1 cellular context compared by ENCODE assay signal in the genomic region with DNA sequence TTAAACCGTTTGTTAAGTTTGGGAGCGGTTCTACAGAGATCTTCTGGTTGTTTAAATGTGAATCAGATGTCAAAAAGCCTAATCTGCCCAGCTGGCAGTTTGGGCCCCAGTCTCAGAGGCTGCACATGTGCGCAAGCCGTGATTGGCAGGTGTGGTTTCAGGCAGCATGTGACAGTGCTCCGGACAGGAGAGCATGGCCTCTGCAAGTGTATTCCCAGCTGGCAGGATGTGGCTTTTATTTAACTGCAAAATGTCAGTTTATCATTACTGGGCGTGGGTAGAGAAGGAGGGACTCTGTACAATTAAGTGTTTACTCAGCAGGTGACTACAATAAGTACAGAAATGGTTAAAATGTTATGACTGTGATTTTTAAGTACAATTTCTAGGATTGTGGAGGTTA.
A peak's percentile ranks its signal among the peaks of the same experiment; 100 is the strongest.
TF ChIP-seq lines count a peak whose summit lies in the region.

No MANE protein-coding gene starts in this region.

TF ChIP-seq in GM12878, 131 proteins besides CTCF, POLR2A, EP300 and RAD21 (continued from another document and continues in another):
- TF ChIP-seq, protein P1, sequence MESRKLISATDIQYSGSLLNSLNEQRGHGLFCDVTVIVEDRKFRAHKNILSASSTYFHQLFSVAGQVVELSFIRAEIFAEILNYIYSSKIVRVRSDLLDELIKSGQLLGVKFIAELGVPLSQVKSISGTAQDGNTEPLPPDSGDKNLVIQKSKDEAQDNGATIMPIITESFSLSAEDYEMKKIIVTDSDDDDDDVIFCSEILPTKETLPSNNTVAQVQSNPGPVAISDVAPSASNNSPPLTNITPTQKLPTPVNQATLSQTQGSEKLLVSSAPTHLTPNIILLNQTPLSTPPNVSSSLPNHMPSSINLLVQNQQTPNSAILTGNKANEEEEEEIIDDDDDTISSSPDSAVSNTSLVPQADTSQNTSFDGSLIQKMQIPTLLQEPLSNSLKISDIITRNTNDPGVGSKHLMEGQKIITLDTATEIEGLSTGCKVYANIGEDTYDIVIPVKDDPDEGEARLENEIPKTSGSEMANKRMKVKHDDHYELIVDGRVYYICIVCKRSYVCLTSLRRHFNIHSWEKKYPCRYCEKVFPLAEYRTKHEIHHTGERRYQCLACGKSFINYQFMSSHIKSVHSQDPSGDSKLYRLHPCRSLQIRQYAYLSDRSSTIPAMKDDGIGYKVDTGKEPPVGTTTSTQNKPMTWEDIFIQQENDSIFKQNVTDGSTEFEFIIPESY (IDR thresholded peaks at IDR 0.05): no peak
- TF ChIP-seq ZZZ3 (IDR thresholded peaks at IDR 0.05; ENCODE audit: control insufficient read depth, insufficient read length, low read depth) (no peak), RB1 (IDR thresholded peaks at IDR 0.05; ENCODE audit: borderline replicate concordance) (no peak), KDM1A (IDR thresholded peaks at IDR 0.05; ENCODE audit: borderline replicate concordance) (no peak), CHD2 (IDR thresholded peaks at IDR 0.05; ENCODE audit: borderline replicate concordance, low read depth, low read length) (peak; percentile 23; the same call in 1 of the 2 replicates), NR2F1 (conservative IDR thresholded peaks at IDR 0.05) (0 out of 2 replicates have a peak, but pooled peaks have one; percentile 42), ZBED1 (IDR thresholded peaks at IDR 0.05; ENCODE audit: borderline replicate concordance) (0 out of 2 replicates have a peak, but pooled peaks have one; percentile 47), ATF7 (IDR thresholded peaks at IDR 0.05; ENCODE audit: low read depth) (peak; percentile 17; the same call in 1 of the 2 replicates), CHD1 (IDR thresholded peaks at IDR 0.05; ENCODE audit: low read depth, low read length) (no peak), DPF2 (IDR thresholded peaks at IDR 0.05) (peak; percentile 63; the same call in 1 of the 2 replicates), IKZF1 (conservative IDR thresholded peaks at IDR 0.05) (peak; percentile 67; the same call in 1 of the 2 replicates), CBFB (IDR thresholded peaks at IDR 0.05; ENCODE audit: low read depth) (0 out of 2 replicates have a peak, but pooled peaks have one; percentile 30), ZNF207 (IDR thresholded peaks at IDR 0.05; ENCODE audit: borderline replicate concordance) (no peak), GATAD2B (conservative IDR thresholded peaks at IDR 0.05; ENCODE audit: low read depth) (no peak), EZH2 (IDR thresholded peaks at IDR 0.05; ENCODE audit: borderline replicate concordance, control insufficient read depth, low read depth, low read length) (no peak), TBL1XR1 (IDR thresholded peaks at IDR 0.05; ENCODE audit: low read depth, low read length) (no peak), IKZF2 (IDR thresholded peaks at IDR 0.05) (peak; percentile 66 to 73; a peak in 2 of 4 replicates), LARP7 (IDR thresholded peaks at IDR 0.05) (no peak), BCL11A (IDR thresholded peaks at IDR 0.05; ENCODE audit: low read depth, low read length) (no peak), BMI1 (IDR thresholded peaks at IDR 0.05; ENCODE audit: borderline replicate concordance) (no peak), BHLHE40 (IDR thresholded peaks at IDR 0.05; ENCODE audit: borderline replicate concordance in 1 of 2, low read depth in 2 of 2, low read length in 1 of 2) (peak; percentile 88 to 94), RFX5 (IDR thresholded peaks at IDR 0.05; ENCODE audit: low read depth, low read length) (no peak), ZNF24 (IDR thresholded peaks at IDR 0.05) (no peak), SP1 (IDR thresholded peaks at IDR 0.05; ENCODE audit: low read depth, low read length) (no peak)
- TF ChIP-seq, protein P2, sequence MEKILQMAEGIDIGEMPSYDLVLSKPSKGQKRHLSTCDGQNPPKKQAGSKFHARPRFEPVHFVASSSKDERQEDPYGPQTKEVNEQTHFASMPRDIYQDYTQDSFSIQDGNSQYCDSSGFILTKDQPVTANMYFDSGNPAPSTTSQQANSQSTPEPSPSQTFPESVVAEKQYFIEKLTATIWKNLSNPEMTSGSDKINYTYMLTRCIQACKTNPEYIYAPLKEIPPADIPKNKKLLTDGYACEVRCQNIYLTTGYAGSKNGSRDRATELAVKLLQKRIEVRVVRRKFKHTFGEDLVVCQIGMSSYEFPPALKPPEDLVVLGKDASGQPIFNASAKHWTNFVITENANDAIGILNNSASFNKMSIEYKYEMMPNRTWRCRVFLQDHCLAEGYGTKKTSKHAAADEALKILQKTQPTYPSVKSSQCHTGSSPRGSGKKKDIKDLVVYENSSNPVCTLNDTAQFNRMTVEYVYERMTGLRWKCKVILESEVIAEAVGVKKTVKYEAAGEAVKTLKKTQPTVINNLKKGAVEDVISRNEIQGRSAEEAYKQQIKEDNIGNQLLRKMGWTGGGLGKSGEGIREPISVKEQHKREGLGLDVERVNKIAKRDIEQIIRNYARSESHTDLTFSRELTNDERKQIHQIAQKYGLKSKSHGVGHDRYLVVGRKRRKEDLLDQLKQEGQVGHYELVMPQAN (conservative IDR thresholded peaks at IDR 0.05): no peak
- TF ChIP-seq, protein P3, sequence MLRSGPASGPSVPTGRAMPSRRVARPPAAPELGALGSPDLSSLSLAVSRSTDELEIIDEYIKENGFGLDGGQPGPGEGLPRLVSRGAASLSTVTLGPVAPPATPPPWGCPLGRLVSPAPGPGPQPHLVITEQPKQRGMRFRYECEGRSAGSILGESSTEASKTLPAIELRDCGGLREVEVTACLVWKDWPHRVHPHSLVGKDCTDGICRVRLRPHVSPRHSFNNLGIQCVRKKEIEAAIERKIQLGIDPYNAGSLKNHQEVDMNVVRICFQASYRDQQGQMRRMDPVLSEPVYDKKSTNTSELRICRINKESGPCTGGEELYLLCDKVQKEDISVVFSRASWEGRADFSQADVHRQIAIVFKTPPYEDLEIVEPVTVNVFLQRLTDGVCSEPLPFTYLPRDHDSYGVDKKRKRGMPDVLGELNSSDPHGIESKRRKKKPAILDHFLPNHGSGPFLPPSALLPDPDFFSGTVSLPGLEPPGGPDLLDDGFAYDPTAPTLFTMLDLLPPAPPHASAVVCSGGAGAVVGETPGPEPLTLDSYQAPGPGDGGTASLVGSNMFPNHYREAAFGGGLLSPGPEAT (IDR thresholded peaks at IDR 0.05; ENCODE audit: low read depth): peak; percentile 31; the same call in 1 of the 2 replicates
- TF ChIP-seq, protein P4, sequence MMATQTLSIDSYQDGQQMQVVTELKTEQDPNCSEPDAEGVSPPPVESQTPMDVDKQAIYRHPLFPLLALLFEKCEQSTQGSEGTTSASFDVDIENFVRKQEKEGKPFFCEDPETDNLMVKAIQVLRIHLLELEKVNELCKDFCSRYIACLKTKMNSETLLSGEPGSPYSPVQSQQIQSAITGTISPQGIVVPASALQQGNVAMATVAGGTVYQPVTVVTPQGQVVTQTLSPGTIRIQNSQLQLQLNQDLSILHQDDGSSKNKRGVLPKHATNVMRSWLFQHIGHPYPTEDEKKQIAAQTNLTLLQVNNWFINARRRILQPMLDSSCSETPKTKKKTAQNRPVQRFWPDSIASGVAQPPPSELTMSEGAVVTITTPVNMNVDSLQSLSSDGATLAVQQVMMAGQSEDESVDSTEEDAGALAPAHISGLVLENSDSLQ (IDR thresholded peaks at IDR 0.05): peak; percentile 94
- TF ChIP-seq, protein P5, sequence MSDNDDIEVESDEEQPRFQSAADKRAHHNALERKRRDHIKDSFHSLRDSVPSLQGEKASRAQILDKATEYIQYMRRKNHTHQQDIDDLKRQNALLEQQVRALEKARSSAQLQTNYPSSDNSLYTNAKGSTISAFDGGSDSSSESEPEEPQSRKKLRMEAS (IDR thresholded peaks at IDR 0.05; ENCODE audit: low read depth, low read length): peak; percentile 62; the same call in 1 of the 2 replicates
- TF ChIP-seq, protein P6, sequence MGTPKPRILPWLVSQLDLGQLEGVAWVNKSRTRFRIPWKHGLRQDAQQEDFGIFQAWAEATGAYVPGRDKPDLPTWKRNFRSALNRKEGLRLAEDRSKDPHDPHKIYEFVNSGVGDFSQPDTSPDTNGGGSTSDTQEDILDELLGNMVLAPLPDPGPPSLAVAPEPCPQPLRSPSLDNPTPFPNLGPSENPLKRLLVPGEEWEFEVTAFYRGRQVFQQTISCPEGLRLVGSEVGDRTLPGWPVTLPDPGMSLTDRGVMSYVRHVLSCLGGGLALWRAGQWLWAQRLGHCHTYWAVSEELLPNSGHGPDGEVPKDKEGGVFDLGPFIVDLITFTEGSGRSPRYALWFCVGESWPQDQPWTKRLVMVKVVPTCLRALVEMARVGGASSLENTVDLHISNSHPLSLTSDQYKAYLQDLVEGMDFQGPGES (IDR thresholded peaks at IDR 0.05): no peak
- TF ChIP-seq, protein P7, sequence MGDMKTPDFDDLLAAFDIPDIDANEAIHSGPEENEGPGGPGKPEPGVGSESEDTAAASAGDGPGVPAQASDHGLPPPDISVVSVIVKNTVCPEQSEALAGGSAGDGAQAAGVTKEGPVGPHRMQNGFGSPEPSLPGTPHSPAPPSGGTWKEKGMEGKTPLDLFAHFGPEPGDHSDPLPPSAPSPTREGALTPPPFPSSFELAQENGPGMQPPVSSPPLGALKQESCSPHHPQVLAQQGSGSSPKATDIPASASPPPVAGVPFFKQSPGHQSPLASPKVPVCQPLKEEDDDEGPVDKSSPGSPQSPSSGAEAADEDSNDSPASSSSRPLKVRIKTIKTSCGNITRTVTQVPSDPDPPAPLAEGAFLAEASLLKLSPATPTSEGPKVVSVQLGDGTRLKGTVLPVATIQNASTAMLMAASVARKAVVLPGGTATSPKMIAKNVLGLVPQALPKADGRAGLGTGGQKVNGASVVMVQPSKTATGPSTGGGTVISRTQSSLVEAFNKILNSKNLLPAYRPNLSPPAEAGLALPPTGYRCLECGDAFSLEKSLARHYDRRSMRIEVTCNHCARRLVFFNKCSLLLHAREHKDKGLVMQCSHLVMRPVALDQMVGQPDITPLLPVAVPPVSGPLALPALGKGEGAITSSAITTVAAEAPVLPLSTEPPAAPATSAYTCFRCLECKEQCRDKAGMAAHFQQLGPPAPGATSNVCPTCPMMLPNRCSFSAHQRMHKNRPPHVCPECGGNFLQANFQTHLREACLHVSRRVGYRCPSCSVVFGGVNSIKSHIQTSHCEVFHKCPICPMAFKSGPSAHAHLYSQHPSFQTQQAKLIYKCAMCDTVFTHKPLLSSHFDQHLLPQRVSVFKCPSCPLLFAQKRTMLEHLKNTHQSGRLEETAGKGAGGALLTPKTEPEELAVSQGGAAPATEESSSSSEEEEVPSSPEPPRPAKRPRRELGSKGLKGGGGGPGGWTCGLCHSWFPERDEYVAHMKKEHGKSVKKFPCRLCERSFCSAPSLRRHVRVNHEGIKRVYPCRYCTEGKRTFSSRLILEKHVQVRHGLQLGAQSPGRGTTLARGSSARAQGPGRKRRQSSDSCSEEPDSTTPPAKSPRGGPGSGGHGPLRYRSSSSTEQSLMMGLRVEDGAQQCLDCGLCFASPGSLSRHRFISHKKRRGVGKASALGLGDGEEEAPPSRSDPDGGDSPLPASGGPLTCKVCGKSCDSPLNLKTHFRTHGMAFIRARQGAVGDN (IDR thresholded peaks at IDR 0.05): peak; percentile 49; the same call in 1 of the 2 replicates
- TF ChIP-seq, protein P8, sequence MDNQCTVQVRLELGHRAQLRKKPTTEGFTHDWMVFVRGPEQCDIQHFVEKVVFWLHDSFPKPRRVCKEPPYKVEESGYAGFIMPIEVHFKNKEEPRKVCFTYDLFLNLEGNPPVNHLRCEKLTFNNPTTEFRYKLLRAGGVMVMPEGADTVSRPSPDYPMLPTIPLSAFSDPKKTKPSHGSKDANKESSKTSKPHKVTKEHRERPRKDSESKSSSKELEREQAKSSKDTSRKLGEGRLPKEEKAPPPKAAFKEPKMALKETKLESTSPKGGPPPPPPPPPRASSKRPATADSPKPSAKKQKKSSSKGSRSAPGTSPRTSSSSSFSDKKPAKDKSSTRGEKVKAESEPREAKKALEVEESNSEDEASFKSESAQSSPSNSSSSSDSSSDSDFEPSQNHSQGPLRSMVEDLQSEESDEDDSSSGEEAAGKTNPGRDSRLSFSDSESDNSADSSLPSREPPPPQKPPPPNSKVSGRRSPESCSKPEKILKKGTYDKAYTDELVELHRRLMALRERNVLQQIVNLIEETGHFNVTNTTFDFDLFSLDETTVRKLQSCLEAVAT (IDR thresholded peaks at IDR 0.05): no peak
- TF ChIP-seq, protein P9, sequence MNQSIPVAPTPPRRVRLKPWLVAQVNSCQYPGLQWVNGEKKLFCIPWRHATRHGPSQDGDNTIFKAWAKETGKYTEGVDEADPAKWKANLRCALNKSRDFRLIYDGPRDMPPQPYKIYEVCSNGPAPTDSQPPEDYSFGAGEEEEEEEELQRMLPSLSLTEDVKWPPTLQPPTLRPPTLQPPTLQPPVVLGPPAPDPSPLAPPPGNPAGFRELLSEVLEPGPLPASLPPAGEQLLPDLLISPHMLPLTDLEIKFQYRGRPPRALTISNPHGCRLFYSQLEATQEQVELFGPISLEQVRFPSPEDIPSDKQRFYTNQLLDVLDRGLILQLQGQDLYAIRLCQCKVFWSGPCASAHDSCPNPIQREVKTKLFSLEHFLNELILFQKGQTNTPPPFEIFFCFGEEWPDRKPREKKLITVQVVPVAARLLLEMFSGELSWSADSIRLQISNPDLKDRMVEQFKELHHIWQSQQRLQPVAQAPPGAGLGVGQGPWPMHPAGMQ (IDR thresholded peaks at IDR 0.05; ENCODE audit: borderline replicate concordance): no peak
- TF ChIP-seq, protein P10, sequence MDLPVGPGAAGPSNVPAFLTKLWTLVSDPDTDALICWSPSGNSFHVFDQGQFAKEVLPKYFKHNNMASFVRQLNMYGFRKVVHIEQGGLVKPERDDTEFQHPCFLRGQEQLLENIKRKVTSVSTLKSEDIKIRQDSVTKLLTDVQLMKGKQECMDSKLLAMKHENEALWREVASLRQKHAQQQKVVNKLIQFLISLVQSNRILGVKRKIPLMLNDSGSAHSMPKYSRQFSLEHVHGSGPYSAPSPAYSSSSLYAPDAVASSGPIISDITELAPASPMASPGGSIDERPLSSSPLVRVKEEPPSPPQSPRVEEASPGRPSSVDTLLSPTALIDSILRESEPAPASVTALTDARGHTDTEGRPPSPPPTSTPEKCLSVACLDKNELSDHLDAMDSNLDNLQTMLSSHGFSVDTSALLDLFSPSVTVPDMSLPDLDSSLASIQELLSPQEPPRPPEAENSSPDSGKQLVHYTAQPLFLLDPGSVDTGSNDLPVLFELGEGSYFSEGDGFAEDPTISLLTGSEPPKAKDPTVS (IDR thresholded peaks at IDR 0.05; ENCODE audit: low read depth, low read length): no peak
- TF ChIP-seq, protein P11, sequence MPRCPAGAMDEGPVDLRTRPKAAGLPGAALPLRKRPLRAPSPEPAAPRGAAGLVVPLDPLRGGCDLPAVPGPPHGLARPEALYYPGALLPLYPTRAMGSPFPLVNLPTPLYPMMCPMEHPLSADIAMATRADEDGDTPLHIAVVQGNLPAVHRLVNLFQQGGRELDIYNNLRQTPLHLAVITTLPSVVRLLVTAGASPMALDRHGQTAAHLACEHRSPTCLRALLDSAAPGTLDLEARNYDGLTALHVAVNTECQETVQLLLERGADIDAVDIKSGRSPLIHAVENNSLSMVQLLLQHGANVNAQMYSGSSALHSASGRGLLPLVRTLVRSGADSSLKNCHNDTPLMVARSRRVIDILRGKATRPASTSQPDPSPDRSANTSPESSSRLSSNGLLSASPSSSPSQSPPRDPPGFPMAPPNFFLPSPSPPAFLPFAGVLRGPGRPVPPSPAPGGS (IDR thresholded peaks at IDR 0.05; ENCODE audit: borderline replicate concordance, insufficient read depth, low read depth, low read length, poor library complexity, severe bottlenecking): no peak
- TF ChIP-seq, protein P12, sequence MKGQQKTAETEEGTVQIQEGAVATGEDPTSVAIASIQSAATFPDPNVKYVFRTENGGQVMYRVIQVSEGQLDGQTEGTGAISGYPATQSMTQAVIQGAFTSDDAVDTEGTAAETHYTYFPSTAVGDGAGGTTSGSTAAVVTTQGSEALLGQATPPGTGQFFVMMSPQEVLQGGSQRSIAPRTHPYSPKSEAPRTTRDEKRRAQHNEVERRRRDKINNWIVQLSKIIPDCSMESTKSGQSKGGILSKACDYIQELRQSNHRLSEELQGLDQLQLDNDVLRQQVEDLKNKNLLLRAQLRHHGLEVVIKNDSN (IDR thresholded peaks at IDR 0.05; ENCODE audit: borderline replicate concordance, extremely low read length, insufficient read depth, low read depth, low read length): peak; percentile 44
